15 cellular contexts compared by ENCODE assay signal in genomic region chr7:6248581-6248980, GRCh38. TPM values are rescaled to one million over a fixed set of nuclear protein-coding genes. Genes with fewer than 3 reads are reported as not detected.
DNase-seq lines count a peak whose midpoint lies in the region; ATAC-seq, FAIRE-seq and TF ChIP-seq lines count a peak whose summit lies in the region.
"Had no signal": no experiment of that assay in that cellular context is flagged by ENCODE, and none has a peak within 500 bp of the region (broad histone marks: within the 10 kb centered on the region; RNA-seq: fewer than 3 reads in every experiment).

No MANE protein-coding gene starts in this region.

- TF ChIP-seq POLR2A in sigmoid colon (IDR thresholded peaks at IDR 0.05): no peak

- H3K4me3 ChIP-seq in astrocyte (ENCODE audit: insufficient read depth, low read depth, low read length) (no peak overlapping the region), sigmoid colon (no peak overlapping the region)
- H3K4me3 ChIP-seq: ovary had no signal

- peak; percentile 60 for FAIRE-seq in astrocyte (lab: Jason Lieb, UNC)

- peaks cover 75% of the 10 kb centered on the region for H3K79me2 ChIP-seq in astrocyte (ENCODE audit: insufficient read depth, low read length)

- TF ChIP-seq CTCF in astrocyte (IDR thresholded peaks at IDR 0.05; ENCODE audit: insufficient read depth, low read depth, low read length): no peak
- TF ChIP-seq CTCF in sigmoid colon (IDR thresholded peaks at IDR 0.05): no peak

- DNase-seq in A172 (ENCODE audit: low spot score) (peak; percentile 82), HS-5 (ENCODE audit: low read depth) (peak; percentile 98), astrocyte (ENCODE audit: low read depth) (peak; percentile 83), left ventricle myocardium superior (no peak), activated gamma-delta T cell (lab: John Stamatoyannopoulos, UW) (no peak), superior temporal gyrus (ENCODE audit: extremely low spot score) (no peak), NCI-H1048 (lab: John Stamatoyannopoulos, UW) (no peak), sigmoid colon (no peak)
- DNase-seq: activated T-cell treated with anti-CD3 and anti-CD28 coated beads, Interleukin-2, amount 50 U/mL, for 72 hours; DND-41; left colon; NCI-H1694 treated with DMSO at 0.1 percent for 48 hours; ovary had no signal

- H3K27ac ChIP-seq in astrocyte (ENCODE audit: low read depth, low read length) (peak overlapping the region; percentile 63), sigmoid colon (no peak overlapping the region)
- H3K27ac ChIP-seq: ovary, VCaP had no signal

- H3K4me1 Mint-ChIP-seq in astrocyte (ENCODE audit: low read depth, unreplicated experiment): peaks cover 44% of the 10 kb centered on the region

- H3K9me3 ChIP-seq in astrocyte (ENCODE audit: insufficient read depth, low read depth, low read length): no peaks in the 10 kb centered on the region
- H3K9me3 ChIP-seq in sigmoid colon: no peaks in the 10 kb centered on the region
- H3K9me3 ChIP-seq: ovary had no signal

- no peak overlapping the region for H2AFZ ChIP-seq in astrocyte (ENCODE audit: low read depth, low read length)

- WGBS in sigmoid colon, 2 donors: 87 to 90% methylated on average over 6 of the region's 6 CpGs

- H3K4me2 ChIP-seq in astrocyte (ENCODE audit: low read length): peak overlapping the region; percentile 64

- H3K4me3 Mint-ChIP-seq in astrocyte (ENCODE audit: unreplicated experiment): peak overlapping the region; percentile 40
- H3K4me3 Mint-ChIP-seq: activated T-cell treated with anti-CD3 and anti-CD28 coated beads, Interleukin-2, amount 50 U/mL, for 72 hours; brain had no signal

- peak overlapping the region; percentile 41 for H3K9ac ChIP-seq in astrocyte (ENCODE audit: low read length)

- H3K4me1 ChIP-seq in astrocyte (ENCODE audit: insufficient read depth, low read length): peaks cover 56% of the 10 kb centered on the region
- H3K4me1 ChIP-seq in sigmoid colon: peaks cover 0 to 38% (median 27%) of the 10 kb centered on the region in 4 donors

- no peaks in the 10 kb centered on the region for H4K20me1 ChIP-seq in astrocyte (ENCODE audit: insufficient read depth, low read length)

- H3K27me3 ChIP-seq in astrocyte (ENCODE audit: insufficient read depth, low read length) (no peaks in the 10 kb centered on the region), sigmoid colon (no peaks in the 10 kb centered on the region)
- H3K27me3 ChIP-seq: ovary had no signal

- ATAC-seq in left ventricle myocardium superior: peak; percentile 51
- ATAC-seq: activated T-cell treated with anti-CD3 and anti-CD28 coated beads, Interleukin-2, amount 50 U/mL, for 72 hours; left colon had no signal

- H3K36me3 ChIP-seq in astrocyte (ENCODE audit: insufficient read depth, low read length) (no peaks in the 10 kb centered on the region), sigmoid colon (no peaks in the 10 kb centered on the region)
- H3K36me3 ChIP-seq: ovary had no signal

- peak overlapping the region; percentile 70 for H3K27ac Mint-ChIP-seq in astrocyte (ENCODE audit: unreplicated experiment)
- H3K27ac Mint-ChIP-seq: activated T-cell treated with anti-CD3 and anti-CD28 coated beads, Interleukin-2, amount 50 U/mL, for 72 hours had no signal

- H3K36me3 Mint-ChIP-seq in astrocyte (ENCODE audit: low read depth, unreplicated experiment): peaks cover 6% of the 10 kb centered on the region
- H3K36me3 Mint-ChIP-seq: brain had no signal

- H3K27me3 Mint-ChIP-seq in astrocyte (ENCODE audit: low read depth, unreplicated experiment): no peaks in the 10 kb centered on the region
- H3K27me3 Mint-ChIP-seq: brain had no signal

- intact Hi-C loops in left ventricle myocardium superior (cut with micrococcal nuclease): no loop called here
- intact Hi-C loops in sigmoid colon (cut with DNase I): no loop called here

- H3K9me3 Mint-ChIP-seq in astrocyte (ENCODE audit: unreplicated experiment): no peaks in the 10 kb centered on the region
- H3K9me3 Mint-ChIP-seq: activated T-cell treated with anti-CD3 and anti-CD28 coated beads, Interleukin-2, amount 50 U/mL, for 72 hours; brain had no signal

- no peak for TF ChIP-seq EP300 in sigmoid colon (IDR thresholded peaks at IDR 0.05)

RNA-seq across cellular contexts. Expression of gene CYTH3, which starts 23.8 kb away (rescaled TPM):
- total RNA-seq in A172 (2014; rRNA removed; shearing (Covaris generic)): 34.8 and 50.7 TPM in 2 replicates
- total RNA-seq in astrocyte (25.5 and 29.3 TPM in 2 replicates), left ventricle myocardium superior (27.8 TPM), sigmoid colon (10 to 100 TPM; 27.1 to 34.8 (median 29.3) TPM)
- polyA plus RNA-seq in sigmoid colon: 10 to 100 TPM in 1 of 3 donors, 1 to 10 TPM in 2; 6.5 to 10.1 (median 9.0) TPM

Comparison
In these comparisons a context has a peak if more than half of its experiments do, and no peak if none do; other contexts are left out.
1. DNase-seq: peak in A172 (single experiment), HS-5 (single experiment) and astrocyte (single experiment); none in left ventricle myocardium superior (single experiment), activated gamma-delta T cell (single experiment), superior temporal gyrus (single experiment), NCI-H1048 (single experiment) and sigmoid colon (single experiment).